In the genomic region with DNA sequence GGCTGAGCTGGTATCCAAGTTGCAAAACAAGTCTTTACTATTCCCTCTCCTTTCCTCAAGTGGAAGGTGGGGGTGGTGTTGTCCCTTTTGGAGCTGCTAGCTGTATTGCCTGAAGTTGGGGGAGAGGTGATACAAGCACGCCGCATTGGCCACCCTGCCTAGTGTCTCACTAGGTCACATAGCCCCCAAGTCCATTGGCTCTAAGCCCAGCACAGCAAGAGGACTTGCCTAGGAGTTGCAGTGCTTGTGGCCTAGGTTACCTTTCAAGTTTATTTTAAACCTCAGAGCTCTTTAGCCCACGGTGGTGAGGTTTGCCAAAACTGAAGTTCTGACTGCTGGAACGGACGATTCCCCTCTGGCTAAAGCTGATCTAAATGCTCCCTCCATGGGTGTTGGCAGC, we compare ENCODE assay signal across 25 cellular contexts. TPM values are rescaled to one million over a fixed set of nuclear protein-coding genes. Genes with fewer than 3 reads are reported as not detected.
"Had no signal": no experiment of that assay in that cellular context is flagged by ENCODE, and none has a peak within 500 bp of the region (broad histone marks: within the 10 kb centered on the region; RNA-seq: fewer than 3 reads in every experiment).

No MANE protein-coding gene starts in this region.

- H3K9me3 ChIP-seq: colonic mucosa had no signal

- DNase-seq: cerebellar nuclear complex; colonic mucosa; cortex of kidney; effector CD8-positive, alpha-beta T cell; effector memory CD8-positive, alpha-beta T cell; endodermal cell; erythroblast; esophagus squamous epithelium; foreskin fibroblast; foreskin melanocyte; gastrocnemius medialis; glutamatergic neuron; head of caudate nucleus; heart right ventricle; hippocampal formation; kidney glomerular epithelial cell; lower lobe of right lung; mesendoderm; midbrain had no signal

- H3K27me3 ChIP-seq: colonic mucosa, esophagus squamous epithelium, gastrocnemius medialis, heart right ventricle, left lung had no signal

- ATAC-seq: effector memory CD8-positive, alpha-beta T cell; esophagus mucosa; gastrocnemius medialis; left lung; lower lobe of right lung had no signal

- H3K27ac Mint-ChIP-seq: dendritic cell treated with granulocyte-macrophage colony-stimulating factor and Interleukin-4, amounts not matched to agents 40 ng/mL and 50 ng/mL, for 4 days; effector memory CD8-positive, alpha-beta T cell; endodermal cell; memory B cell had no signal

- H3K27ac ChIP-seq: colonic mucosa, epithelial cell of prostate, esophagus squamous epithelium, gastrocnemius medialis, heart right ventricle, left lung, lower lobe of right lung had no signal

- H3K27me3 Mint-ChIP-seq: dendritic cell treated with granulocyte-macrophage colony-stimulating factor and Interleukin-4, amounts not matched to agents 40 ng/mL and 50 ng/mL, for 4 days had no signal

- H3K4me3 Mint-ChIP-seq: dendritic cell treated with granulocyte-macrophage colony-stimulating factor and Interleukin-4, amounts not matched to agents 40 ng/mL and 50 ng/mL, for 4 days; effector memory CD8-positive, alpha-beta T cell; endodermal cell; memory B cell had no signal

RNA-seq across cellular contexts. Expression of gene DZIP1, which starts 27.1 kb away (rescaled TPM):
- total RNA-seq: mononuclear cell had no signal
